8 cellular contexts compared by ENCODE assay signal in the genomic region with DNA sequence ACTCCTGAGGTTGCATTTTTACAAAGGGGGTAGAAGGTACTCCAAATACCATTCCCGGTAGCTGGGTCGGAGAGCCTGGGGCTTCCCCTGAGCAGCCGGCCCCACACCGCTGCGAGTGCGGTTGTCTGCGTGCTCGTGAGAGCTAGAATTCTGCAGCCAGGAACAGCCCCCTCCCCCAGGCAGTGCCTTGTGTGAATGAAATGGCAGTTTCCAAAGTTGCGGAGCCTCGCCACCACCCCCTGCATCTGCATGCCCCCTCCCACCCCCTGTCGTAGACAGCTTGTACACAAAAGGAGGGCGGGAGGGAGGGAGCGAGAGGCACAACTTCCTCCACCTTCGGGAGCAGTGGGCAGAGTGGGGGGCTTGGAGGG. TPM values are rescaled to one million over a fixed set of nuclear protein-coding genes. Genes with fewer than 3 reads are reported as not detected.
DNase-seq lines count a peak whose midpoint lies in the region; ATAC-seq and TF ChIP-seq lines count a peak whose summit lies in the region.

No MANE protein-coding gene starts in this region.

- H3K4me3 Mint-ChIP-seq in natural killer cell = peak overlapping the region; percentile 68
- H3K4me3 Mint-ChIP-seq in natural killer cell treated with Interleukin-12 subunit alpha and Interleukin-12 subunit beta and Interleukin-15 and Interleukin-18, amount 100 ng/mL, for 72 hours = no peak overlapping the region
- peak overlapping the region in 1 of 2 donors; percentile 76 for H3K4me3 Mint-ChIP-seq in stimulated activated naive B cell treated with anti-CD40 and anti-IgM and Interleukin-4, amounts not matched to agents 10 μg/mL and 1 μg/mL and 100 μg/mL, for 72 hours

- peaks cover 52 to 59% of the 10 kb centered on the region in 2 donors for H3K27me3 Mint-ChIP-seq in natural killer cell (ENCODE audit: low read depth in 2 of 2)
- H3K27me3 Mint-ChIP-seq in natural killer cell treated with Interleukin-12 subunit alpha and Interleukin-12 subunit beta and Interleukin-15 and Interleukin-18, amount 100 ng/mL, for 72 hours = peaks cover 36 to 45% of the 10 kb centered on the region in 2 donors
- H3K27me3 Mint-ChIP-seq in stimulated activated naive B cell treated with anti-CD40 and anti-IgM and Interleukin-4, amounts not matched to agents 10 μg/mL and 1 μg/mL and 100 μg/mL, for 72 hours = peaks cover 59 to 87% of the 10 kb centered on the region in 2 donors

- DNase-seq in natural killer cell (no peak), caudate nucleus (lab: John Stamatoyannopoulos, UW) (peak in 35 of 61 donors; percentile 8 to 59 (median 27)), superior temporal gyrus (ENCODE audit: extremely low spot score) (no peak)
- no peak for DNase-seq in natural killer cell treated with Interleukin-12 subunit alpha and Interleukin-12 subunit beta and Interleukin-15 and Interleukin-18, amount 100 ng/mL, for 72 hours (ENCODE audit: low spot score)
- no peak for DNase-seq in stimulated activated naive B cell treated with anti-CD40 and anti-IgM and Interleukin-4, amounts not matched to agents 10 μg/mL and 1 μg/mL and 100 μg/mL, for 72 hours
- no peak for DNase-seq in activated CD4-positive, alpha-beta T cell treated with anti-CD3 and anti-CD28 coated beads for 1 hour

- intact Hi-C loops in natural killer cell (cut with micrococcal nuclease) = loop anchor here (2.0 kb wide), 1 partner anchor 815 kb away; no protein-coding TSS in a partner anchor

- H3K9me3 ChIP-seq in muscle layer of duodenum (ENCODE audit: control insufficient read depth in 1 of 2, low read length in 2 of 2) = no peaks in the 10 kb centered on the region

- H3K27ac Mint-ChIP-seq in natural killer cell = no peak overlapping the region
- no peak overlapping the region for H3K27ac Mint-ChIP-seq in natural killer cell treated with Interleukin-12 subunit alpha and Interleukin-12 subunit beta and Interleukin-15 and Interleukin-18, amount 100 ng/mL, for 72 hours
- H3K27ac Mint-ChIP-seq in stimulated activated naive B cell treated with anti-CD40 and anti-IgM and Interleukin-4, amounts not matched to agents 10 μg/mL and 1 μg/mL and 100 μg/mL, for 72 hours = no peak overlapping the region

- no peaks in the 10 kb centered on the region for H3K9me3 Mint-ChIP-seq in natural killer cell
- no peaks in the 10 kb centered on the region for H3K9me3 Mint-ChIP-seq in natural killer cell treated with Interleukin-12 subunit alpha and Interleukin-12 subunit beta and Interleukin-15 and Interleukin-18, amount 100 ng/mL, for 72 hours
- peaks cover 0 to 3% of the 10 kb centered on the region in 2 donors for H3K9me3 Mint-ChIP-seq in stimulated activated naive B cell treated with anti-CD40 and anti-IgM and Interleukin-4, amounts not matched to agents 10 μg/mL and 1 μg/mL and 100 μg/mL, for 72 hours

- H3K4me1 Mint-ChIP-seq in natural killer cell = peaks cover 7 to 11% of the 10 kb centered on the region in 2 donors
- peaks cover 0 to 4% of the 10 kb centered on the region in 2 donors for H3K4me1 Mint-ChIP-seq in natural killer cell treated with Interleukin-12 subunit alpha and Interleukin-12 subunit beta and Interleukin-15 and Interleukin-18, amount 100 ng/mL, for 72 hours (ENCODE audit: low read depth in 2 of 2)
- H3K4me1 Mint-ChIP-seq in stimulated activated naive B cell treated with anti-CD40 and anti-IgM and Interleukin-4, amounts not matched to agents 10 μg/mL and 1 μg/mL and 100 μg/mL, for 72 hours = peaks cover 12 to 34% of the 10 kb centered on the region in 2 donors

- H3K4me3 ChIP-seq in muscle layer of duodenum (ENCODE audit: low read depth in 1 of 2, low read length in 2 of 2) = peak overlapping the region; percentile 52 to 83

- TF ChIP-seq CTCF in natural killer cell (IDR thresholded peaks at IDR 0.05) = no peak

- peaks cover 5% of the 10 kb centered on the region for H3K36me3 Mint-ChIP-seq in natural killer cell
- no peaks in the 10 kb centered on the region for H3K36me3 Mint-ChIP-seq in natural killer cell treated with Interleukin-12 subunit alpha and Interleukin-12 subunit beta and Interleukin-15 and Interleukin-18, amount 100 ng/mL, for 72 hours
- H3K36me3 Mint-ChIP-seq in stimulated activated naive B cell treated with anti-CD40 and anti-IgM and Interleukin-4, amounts not matched to agents 10 μg/mL and 1 μg/mL and 100 μg/mL, for 72 hours = no peaks in the 10 kb centered on the region

- H3K4me1 ChIP-seq in muscle layer of duodenum (ENCODE audit: control insufficient read depth in 1 of 2, insufficient read depth in 2 of 2, low read length in 2 of 2) = peaks cover 8 to 35% of the 10 kb centered on the region in 2 donors

- H3K36me3 ChIP-seq in muscle layer of duodenum (ENCODE audit: control insufficient read depth in 1 of 2, insufficient read depth in 2 of 2, low read length in 2 of 2) = no peaks in the 10 kb centered on the region

- peaks cover 12% of the 10 kb centered on the region for H3K27me3 ChIP-seq in muscle layer of duodenum (ENCODE audit: low read depth, low read length)

- no peak overlapping the region for H3K27ac ChIP-seq in caudate nucleus (ENCODE audit: low read depth, low read length)
- H3K27ac ChIP-seq in muscle layer of duodenum (ENCODE audit: low read length) = no peak overlapping the region

- ATAC-seq in natural killer cell (peak in 1 of 3 donors; percentile 24), GM21529 (IDR thresholded peaks at IDR 0.05; ENCODE audit: unreplicated experiment) (no peak)
- ATAC-seq in natural killer cell treated with Interleukin-12 subunit alpha and Interleukin-12 subunit beta and Interleukin-15 and Interleukin-18, amount 100 ng/mL, for 72 hours = no peak
- no peak for ATAC-seq in stimulated activated naive B cell treated with anti-CD40 and anti-IgM and Interleukin-4, amounts not matched to agents 10 μg/mL and 1 μg/mL and 100 μg/mL, for 72 hours (replicated peaks)

RNA-seq across cellular contexts. Expression of gene MYCN, which starts 1.1 kb away (rescaled TPM):
- total RNA-seq in natural killer cell = under 1 TPM in 1 of 3 donors, not detected in 2; 0.18 TPM
- total RNA-seq in natural killer cell treated with Interleukin-12 subunit alpha and Interleukin-12 subunit beta and Interleukin-15 and Interleukin-18, amount 100 ng/mL, for 72 hours = not detected

Comparison
In these comparisons a context has a peak if more than half of its experiments do, and no peak if none do; other contexts are left out.
1. DNase-seq: peak in caudate nucleus (35 of 61); none in natural killer cell (single experiment), natural killer cell treated with Interleukin-12 subunit alpha and Interleukin-12 subunit beta and Interleukin-15 and Interleukin-18, amount 100 ng/mL, for 72 hours (single experiment), stimulated activated naive B cell treated with anti-CD40 and anti-IgM and Interleukin-4, amounts not matched to agents 10 μg/mL and 1 μg/mL and 100 μg/mL, for 72 hours (single experiment), activated CD4-positive, alpha-beta T cell treated with anti-CD3 and anti-CD28 coated beads for 1 hour (single experiment) and superior temporal gyrus (single experiment).